10 cellular contexts compared by ENCODE assay signal in genomic region chr1:10939654-10940450, GRCh38.
DNase-seq lines count a peak whose midpoint lies in the region; ATAC-seq, FAIRE-seq and TF ChIP-seq lines count a peak whose summit lies in the region.
"Had no signal": no experiment of that assay in that cellular context is flagged by ENCODE, and none has a peak within 500 bp of the region (broad histone marks: within the 10 kb centered on the region; RNA-seq: fewer than 3 reads in every experiment).

No MANE protein-coding gene starts in this region.

- ATAC-seq in HG03097 (IDR thresholded peaks at IDR 0.05; ENCODE audit: low FRiP score, unreplicated experiment) (peak; percentile 53), GM18505 (IDR thresholded peaks at IDR 0.05; ENCODE audit: unreplicated experiment) (no peak)
- ATAC-seq in activated T-cell treated with anti-CD3 and anti-CD28 coated beads, Interleukin-2, amount 50 U/mL, for 72 hours (replicated peaks in 1 of 2), result peak; percentile 86

- H3K27me3 ChIP-seq in mesendoderm (ENCODE audit: insufficient read depth, low read length, poor library complexity) (no peaks in the 10 kb centered on the region), WERI-Rb-1 (ENCODE audit: insufficient read depth, low read depth, severe bottlenecking) (no peaks in the 10 kb centered on the region)
- H3K27me3 ChIP-seq: ovary had no signal

- no peak overlapping the region for H3K9ac ChIP-seq in mesendoderm (ENCODE audit: low read length)

- peak overlapping the region; percentile 59 to 73 for H3K4me3 Mint-ChIP-seq in activated T-cell treated with anti-CD3 and anti-CD28 coated beads, Interleukin-2, amount 50 U/mL, for 72 hours

- no peak for TF ChIP-seq CTCF in WERI-Rb-1 (IDR thresholded peaks at IDR 0.05; ENCODE audit: low read depth, low read length)

- H3K36me3 ChIP-seq in mesendoderm (ENCODE audit: control insufficient read depth, insufficient read depth, low read length) (no peaks in the 10 kb centered on the region), WERI-Rb-1 (no peaks in the 10 kb centered on the region)
- H3K36me3 ChIP-seq: ovary had no signal

- no peak overlapping the region for H2BK15ac ChIP-seq in mesendoderm (replicated peaks; ENCODE audit: low read depth)

- H3K9me3 Mint-ChIP-seq in activated T-cell treated with anti-CD3 and anti-CD28 coated beads, Interleukin-2, amount 50 U/mL, for 72 hours, result no peaks in the 10 kb centered on the region

- no CpG with 5 or more reads among the region's 20 CpGs for WGBS in mesendoderm (ENCODE audit: extremely low coverage, insufficient coverage, low lambda C conversion rate)

- H3K4me3 ChIP-seq in mesendoderm (ENCODE audit: low read length) (no peak overlapping the region), WERI-Rb-1 (ENCODE audit: low read depth, low read length) (no peak overlapping the region)
- H3K4me3 ChIP-seq: ovary had no signal

- no peak overlapping the region for H3K56ac ChIP-seq in mesendoderm (ENCODE audit: low read length)

- H3K23ac ChIP-seq in mesendoderm (ENCODE audit: low read length), result no peak overlapping the region

- H3K4me1 ChIP-seq in mesendoderm (ENCODE audit: control insufficient read depth, low read depth, low read length), result no peaks in the 10 kb centered on the region

- H2BK5ac ChIP-seq in mesendoderm (ENCODE audit: low read length), result no peak overlapping the region

- H3K27ac Mint-ChIP-seq in activated T-cell treated with anti-CD3 and anti-CD28 coated beads, Interleukin-2, amount 50 U/mL, for 72 hours, result no peak overlapping the region

- H2BK120ac ChIP-seq in mesendoderm (ENCODE audit: low read depth, low read length), result no peak overlapping the region

- FAIRE-seq in GM18507 (lab: Jason Lieb, UNC), result peak; percentile 93

- H4K5ac ChIP-seq in mesendoderm (ENCODE audit: low read length), result no peak overlapping the region

- H3K4ac ChIP-seq in mesendoderm (ENCODE audit: low read depth, low read length), result no peak overlapping the region

- H3K27me3 Mint-ChIP-seq in activated T-cell treated with anti-CD3 and anti-CD28 coated beads, Interleukin-2, amount 50 U/mL, for 72 hours (ENCODE audit: low read depth), result peaks cover 83% of the 10 kb centered on the region

- H4K8ac ChIP-seq in mesendoderm (ENCODE audit: low read depth, low read length), result no peak overlapping the region

- H3K36me3 Mint-ChIP-seq in activated T-cell treated with anti-CD3 and anti-CD28 coated beads, Interleukin-2, amount 50 U/mL, for 72 hours (ENCODE audit: insufficient read depth in 2 of 2), result no peaks in the 10 kb centered on the region
- H3K36me3 Mint-ChIP-seq: brain had no signal

- no peak overlapping the region for H3K4me2 ChIP-seq in mesendoderm (ENCODE audit: low read length)

- H3K9me3 ChIP-seq in WERI-Rb-1 (ENCODE audit: severe bottlenecking), result no peaks in the 10 kb centered on the region
- H3K9me3 ChIP-seq: ovary had no signal

- H3K79me1 ChIP-seq in mesendoderm (ENCODE audit: low read length), result no peaks in the 10 kb centered on the region

- no peak overlapping the region for H2AK5ac ChIP-seq in mesendoderm (ENCODE audit: low read length)

- H3K79me2 ChIP-seq in mesendoderm (ENCODE audit: control insufficient read depth, insufficient read depth, low read length), result no peaks in the 10 kb centered on the region

- peaks cover 58% of the 10 kb centered on the region for H3K4me1 Mint-ChIP-seq in activated T-cell treated with anti-CD3 and anti-CD28 coated beads, Interleukin-2, amount 50 U/mL, for 72 hours (ENCODE audit: low read depth)

- no peak for TF ChIP-seq POLR2A in GM18505 (IDR thresholded peaks at IDR 0.05; ENCODE audit: borderline replicate concordance, extremely low read depth, insufficient read depth, insufficient read length)

- DNase-seq in GM18507 (ENCODE audit: extremely low spot score, insufficient read length, low read depth), result peak; percentile 69
- DNase-seq in activated T-cell treated with anti-CD3 and anti-CD28 coated beads, Interleukin-2, amount 50 U/mL, for 72 hours, result peak; percentile 66 to 79
- DNase-seq in stimulated activated CD4-positive, alpha-beta T cell treated with anti-CD3 and anti-CD28 coated beads, Interleukin-2, amount 100 ng/mL, for 4 hours (ENCODE audit: low read depth), result peak; percentile 44
- DNase-seq in NCI-H1105 (lab: John Stamatoyannopoulos, UW), result no peak
- no peak for DNase-seq in mesendoderm
- no peak for DNase-seq in WERI-Rb-1

- H3K27ac ChIP-seq in mesendoderm (ENCODE audit: low read depth, low read length) (no peak overlapping the region), WERI-Rb-1 (no peak overlapping the region)
- H3K27ac ChIP-seq: ovary had no signal

- H3K18ac ChIP-seq in mesendoderm (ENCODE audit: low read length), result no peak overlapping the region

Comparison
In these comparisons a context has a peak if more than half of its experiments do, and no peak if none do; other contexts are left out.
1. DNase-seq: peak in GM18507 (single experiment), activated T-cell treated with anti-CD3 and anti-CD28 coated beads, Interleukin-2, amount 50 U/mL, for 72 hours (2 of 2) and stimulated activated CD4-positive, alpha-beta T cell treated with anti-CD3 and anti-CD28 coated beads, Interleukin-2, amount 100 ng/mL, for 4 hours (single experiment); none in NCI-H1105 (single experiment), mesendoderm (single experiment) and WERI-Rb-1 (single experiment).